In genomic region chr20:38181207-38181693, GRCh38 we compare ENCODE assay signal across 1 cellular context.
TF ChIP-seq lines count a peak whose summit lies in the region.

No MANE protein-coding gene starts in this region.

TF ChIP-seq in HEK293, 187 proteins besides CTCF, POLR2A, EP300 and RAD21 (continued from another document):
- peak; percentile 16 for TF ChIP-seq ZBTB26 (tag by site-specific recombination; optimal IDR thresholded peaks at IDR 0.05)
- 0 out of 2 replicates have a peak, but pooled peaks have one; percentile 17 for TF ChIP-seq ZNF561 (tag by site-specific recombination; IDR thresholded peaks at IDR 0.05; ENCODE audit: borderline replicate concordance)
- TF ChIP-seq ZNF530 (tag by site-specific recombination; IDR thresholded peaks at IDR 0.05; ENCODE audit: low read depth), result no peak
- no peak for TF ChIP-seq YY2 (tag by site-specific recombination; IDR thresholded peaks at IDR 0.05)
- peak; percentile 60; the same call in 1 of the 2 replicates for TF ChIP-seq MZF1 (tag by site-specific recombination; IDR thresholded peaks at IDR 0.05; ENCODE audit: borderline replicate concordance)
- no peak for TF ChIP-seq ZNF513 (tag by site-specific recombination; IDR thresholded peaks at IDR 0.05)
- TF ChIP-seq ZNF600 (tag by site-specific recombination; IDR thresholded peaks at IDR 0.05), result peak; percentile 46
- no peak for TF ChIP-seq EGR2 (tag by site-specific recombination; IDR thresholded peaks at IDR 0.05; ENCODE audit: low read depth)
- TF ChIP-seq PBX3 (CRISPR knock-in tag; IDR thresholded peaks at IDR 0.05), result no peak
- TF ChIP-seq ZNF391 (tag by site-specific recombination; IDR thresholded peaks at IDR 0.05; ENCODE audit: borderline replicate concordance, low read depth), result no peak
- no peak for TF ChIP-seq ZNF792 (tag by site-specific recombination; IDR thresholded peaks at IDR 0.05)
- TF ChIP-seq SP7 (tag by site-specific recombination; IDR thresholded peaks at IDR 0.05), result peak; percentile 73
- no peak for TF ChIP-seq ZBTB49 (tag by site-specific recombination; IDR thresholded peaks at IDR 0.05; ENCODE audit: low read depth)
- no peak for TF ChIP-seq ZNF132 (tag by site-specific recombination; IDR thresholded peaks at IDR 0.05; ENCODE audit: borderline replicate concordance)
- TF ChIP-seq ZNF174 (tag by site-specific recombination; IDR thresholded peaks at IDR 0.05), result no peak
- TF ChIP-seq ZNF510 (tag by site-specific recombination; IDR thresholded peaks at IDR 0.05; ENCODE audit: insufficient replicate concordance), result no peak
- TF ChIP-seq GLIS1 (tag by site-specific recombination; IDR thresholded peaks at IDR 0.05), result peak; percentile 56; the same call in 1 of the 2 replicates
- TF ChIP-seq ZNF140 (tag by site-specific recombination; IDR thresholded peaks at IDR 0.05), result no peak
- no peak for TF ChIP-seq ZNF626 (tag by site-specific recombination; IDR thresholded peaks at IDR 0.05)
- no peak for TF ChIP-seq ZNF544 (tag by site-specific recombination; IDR thresholded peaks at IDR 0.05)
- TF ChIP-seq ZNF76 (tag by site-specific recombination; IDR thresholded peaks at IDR 0.05; ENCODE audit: borderline replicate concordance, low read depth), result no peak
- TF ChIP-seq ZFP3 (tag by site-specific recombination; IDR thresholded peaks at IDR 0.05; ENCODE audit: low read depth), result no peak
- no peak for TF ChIP-seq ZSCAN5A (tag by site-specific recombination; IDR thresholded peaks at IDR 0.05)
- no peak for TF ChIP-seq ZNF777 (tag by site-specific recombination; IDR thresholded peaks at IDR 0.05; ENCODE audit: borderline replicate concordance)
- TF ChIP-seq ZNF580 (tag by site-specific recombination; IDR thresholded peaks at IDR 0.05), result no peak
- TF ChIP-seq ZNF791 (tag by site-specific recombination; IDR thresholded peaks at IDR 0.05), result no peak
- TF ChIP-seq PATZ1 (tag by site-specific recombination; IDR thresholded peaks at IDR 0.05), result peak; percentile 57; the same call in 1 of the 2 replicates
- TF ChIP-seq ZNF37A (tag by site-specific recombination; IDR thresholded peaks at IDR 0.05), result no peak
- peak; percentile 88 for TF ChIP-seq ZNF629 (tag by site-specific recombination; IDR thresholded peaks at IDR 0.05)
- no peak for TF ChIP-seq FEZF1 (tag by site-specific recombination; IDR thresholded peaks at IDR 0.05)
- no peak for TF ChIP-seq TRIM28 (IDR thresholded peaks at IDR 0.05; ENCODE audit: borderline replicate concordance, low read length)
- peak; percentile 83 for TF ChIP-seq TCF7L2 (IDR thresholded peaks at IDR 0.05; ENCODE audit: borderline replicate concordance, low read depth, low read length)
- TF ChIP-seq SCRT1 (tag by site-specific recombination; IDR thresholded peaks at IDR 0.05; ENCODE audit: borderline replicate concordance), result no peak
- no peak for TF ChIP-seq ZNF19 (tag by site-specific recombination; IDR thresholded peaks at IDR 0.05; ENCODE audit: low read depth)
- TF ChIP-seq ZNF24 (tag by site-specific recombination; IDR thresholded peaks at IDR 0.05), result 0 out of 2 replicates have a peak, but pooled peaks have one; percentile 47
- no peak for TF ChIP-seq ZNF175 (tag by site-specific recombination; IDR thresholded peaks at IDR 0.05)
- TF ChIP-seq ZBTB6 (tag by site-specific recombination; IDR thresholded peaks at IDR 0.05), result peak; percentile 94
- TF ChIP-seq ZNF157 (tag by site-specific recombination; IDR thresholded peaks at IDR 0.05), result no peak
- TF ChIP-seq ZNF623 (tag by site-specific recombination; IDR thresholded peaks at IDR 0.05), result no peak
